Comparison of ENCODE assay signal across 15 cellular contexts in the genomic region with DNA sequence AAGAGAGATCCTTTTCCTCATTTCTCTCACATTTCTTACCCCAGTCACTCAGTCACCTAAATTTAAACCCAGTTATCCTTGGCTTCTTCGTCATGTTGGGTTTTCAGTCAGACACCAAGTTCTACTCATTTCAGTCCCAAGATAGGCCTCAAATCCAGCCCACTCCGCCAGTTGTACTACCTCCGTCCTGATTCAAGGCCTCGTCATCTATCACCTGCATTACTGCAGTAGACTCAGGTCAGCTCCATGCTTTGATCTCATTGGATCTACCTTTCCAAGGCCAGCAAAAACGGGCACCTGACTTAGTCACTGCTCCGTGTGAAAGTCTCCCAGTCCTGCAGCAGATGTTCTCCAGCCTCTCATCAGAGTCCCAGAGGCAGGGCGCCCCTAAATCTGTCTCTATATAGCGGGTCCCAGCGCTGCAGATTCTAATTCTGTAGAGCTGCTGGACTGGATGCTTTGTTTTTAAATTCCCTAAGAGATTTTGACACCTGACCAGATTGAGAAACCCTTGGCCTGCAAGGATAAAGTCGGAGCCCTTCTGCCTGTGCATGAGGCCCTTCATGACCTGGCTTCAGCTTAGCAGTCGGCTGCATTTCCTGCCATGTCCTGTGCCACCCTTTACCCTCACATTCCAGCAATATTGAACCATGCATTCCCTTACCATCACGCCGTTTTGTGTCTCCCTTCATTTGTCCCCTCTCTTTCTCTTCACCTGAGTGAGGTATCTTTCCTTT. TPM values are rescaled to one million over a fixed set of nuclear protein-coding genes. Genes with fewer than 3 reads are reported as not detected.
DNase-seq lines count a peak whose midpoint lies in the region; ATAC-seq lines count a peak whose summit lies in the region.
"Had no signal": no experiment of that assay in that cellular context is flagged by ENCODE, and none has a peak within 500 bp of the region (broad histone marks: within the 10 kb centered on the region; RNA-seq: fewer than 3 reads in every experiment).

No MANE protein-coding gene starts in this region.

- DNase-seq in stimulated activated CD4-positive, alpha-beta T cell treated with anti-CD3 and anti-CD28 coated beads, Interleukin-4, amount 100 ng/mL, for 24 hours, result peak; percentile 7
- DNase-seq in stimulated activated CD4-positive, alpha-beta T cell treated with anti-CD3 and anti-CD28 coated beads, Interleukin-2, amount 100 ng/mL, for 48 hours, result no peak
- DNase-seq in T-helper 17 cell (no peak), ureter (ENCODE audit: low spot score) (no peak), NCI-H128 (lab: John Stamatoyannopoulos, UW; ENCODE audit: unreplicated experiment) (no peak), cerebellar nuclear complex (lab: John Stamatoyannopoulos, UW) (no peak)
- no peak for DNase-seq in effector memory CD8-positive, alpha-beta T cell
- DNase-seq: BE2C, HCEC 1CT, heart left ventricle, NCI-H1694 treated with DMSO at 0.1 percent for 48 hours, sigmoid colon had no signal

- no peaks in the 10 kb centered on the region for H3K27me3 Mint-ChIP-seq in T-helper 17 cell
- H3K27me3 Mint-ChIP-seq in effector memory CD8-positive, alpha-beta T cell, result no peaks in the 10 kb centered on the region
- no peaks in the 10 kb centered on the region for H3K27me3 Mint-ChIP-seq in stimulated activated memory B cell treated with anti-CD40 and anti-IgM and Interleukin-4, amounts not matched to agents 10 μg/mL and 1 μg/mL and 100 μg/mL, for 72 hours
- H3K27me3 Mint-ChIP-seq: type B pancreatic cell had no signal

- H3K36me3 Mint-ChIP-seq in T-helper 17 cell (ENCODE audit: low read depth), result peaks cover 2% of the 10 kb centered on the region
- H3K36me3 Mint-ChIP-seq in effector memory CD8-positive, alpha-beta T cell (ENCODE audit: insufficient read depth), result peaks cover 24% of the 10 kb centered on the region
- peaks cover 29% of the 10 kb centered on the region for H3K36me3 Mint-ChIP-seq in stimulated activated memory B cell treated with anti-CD40 and anti-IgM and Interleukin-4, amounts not matched to agents 10 μg/mL and 1 μg/mL and 100 μg/mL, for 72 hours

- peak overlapping the region; percentile 83 for H3K27ac Mint-ChIP-seq in T-helper 17 cell
- H3K27ac Mint-ChIP-seq in effector memory CD8-positive, alpha-beta T cell, result peak overlapping the region; percentile 73 to 90
- H3K27ac Mint-ChIP-seq in stimulated activated memory B cell treated with anti-CD40 and anti-IgM and Interleukin-4, amounts not matched to agents 10 μg/mL and 1 μg/mL and 100 μg/mL, for 72 hours, result peak overlapping the region; percentile 58
- H3K27ac Mint-ChIP-seq: type B pancreatic cell had no signal

- H3K9me3 ChIP-seq in T-helper 17 cell (ENCODE audit: control insufficient read depth, low read length, poor library complexity, severe bottlenecking), result no peaks in the 10 kb centered on the region
- H3K9me3 ChIP-seq: BE2C, heart left ventricle, sigmoid colon had no signal

- H3K9me3 Mint-ChIP-seq in effector memory CD8-positive, alpha-beta T cell, result no peaks in the 10 kb centered on the region
- no peaks in the 10 kb centered on the region for H3K9me3 Mint-ChIP-seq in stimulated activated memory B cell treated with anti-CD40 and anti-IgM and Interleukin-4, amounts not matched to agents 10 μg/mL and 1 μg/mL and 100 μg/mL, for 72 hours
- H3K9me3 Mint-ChIP-seq: type B pancreatic cell had no signal

- peak overlapping the region; percentile 56 for H3K4me3 Mint-ChIP-seq in T-helper 17 cell
- H3K4me3 Mint-ChIP-seq in effector memory CD8-positive, alpha-beta T cell, result peak overlapping the region in 1 of 2 donors; percentile 50
- no peak overlapping the region for H3K4me3 Mint-ChIP-seq in stimulated activated memory B cell treated with anti-CD40 and anti-IgM and Interleukin-4, amounts not matched to agents 10 μg/mL and 1 μg/mL and 100 μg/mL, for 72 hours
- H3K4me3 Mint-ChIP-seq: type B pancreatic cell had no signal

- peaks cover 33% of the 10 kb centered on the region for H3K4me1 Mint-ChIP-seq in T-helper 17 cell
- H3K4me1 Mint-ChIP-seq in effector memory CD8-positive, alpha-beta T cell (ENCODE audit: low read depth in 2 of 2), result peaks cover 32 to 38% of the 10 kb centered on the region in 2 donors
- peaks cover 47% of the 10 kb centered on the region for H3K4me1 Mint-ChIP-seq in stimulated activated memory B cell treated with anti-CD40 and anti-IgM and Interleukin-4, amounts not matched to agents 10 μg/mL and 1 μg/mL and 100 μg/mL, for 72 hours

- no peak for ATAC-seq in T-helper 17 cell
- no peak for ATAC-seq in effector memory CD8-positive, alpha-beta T cell (replicated peaks)
- ATAC-seq in stimulated activated memory B cell treated with anti-CD40 and anti-IgM and Interleukin-4, amounts not matched to agents 10 μg/mL and 1 μg/mL and 100 μg/mL, for 72 hours, result no peak
- ATAC-seq: esophagus mucosa had no signal

RNA-seq across cellular contexts. Expression of gene ZFX, which starts 53.7 kb away (rescaled TPM):
- total RNA-seq in T-helper 17 cell, result 10 to 100 TPM; 50.8 to 55.8 TPM
- total RNA-seq in ureter, result 75.0 TPM
